8 cellular contexts compared by ENCODE assay signal in genomic region chr3:71064288-71064975, GRCh38.
DNase-seq lines count a peak whose midpoint lies in the region; ATAC-seq and TF ChIP-seq lines count a peak whose summit lies in the region.

No MANE protein-coding gene starts in this region.

- H3K27me3 ChIP-seq in brain microvascular endothelial cell (replicated peaks), result no peaks in the 10 kb centered on the region

- H3K27ac ChIP-seq in brain microvascular endothelial cell, result peak overlapping the region; percentile 86
- H3K27ac ChIP-seq in skin epidermis, result peak overlapping the region; percentile 43 to 96 (median 88)

- no peaks in the 10 kb centered on the region for H3K36me3 ChIP-seq in brain microvascular endothelial cell (replicated peaks)

- DNase-seq in SIG-M5 treated with dmso at 0.1 percent for 504 hours (lab: John Stamatoyannopoulos, UW; ENCODE audit: unreplicated experiment), result peak; percentile 68
- no peak for DNase-seq in SIG-M5 (lab: John Stamatoyannopoulos, UW)
- DNase-seq in HK-2 (ENCODE audit: unreplicated experiment), result peak; percentile 13
- peak; percentile 52 for DNase-seq in T1000 (lab: John Stamatoyannopoulos, UW)
- peak; percentile 41 for DNase-seq in brain microvascular endothelial cell
- DNase-seq in iPS-NIHi7 (ENCODE audit: extremely low spot score), result peak; percentile 50

- in situ Hi-C loops in brain microvascular endothelial cell (cut with HindIII; ENCODE audit: low pct_ligation_motif_present, low sequenced_read_pairs), result loop anchor here (25.0 kb wide), 1 partner anchor 527 kb away; no protein-coding TSS in a partner anchor

- peak overlapping the region; percentile 73 for H3K4me3 ChIP-seq in brain microvascular endothelial cell (ENCODE audit: low read depth, low read length)
- peak overlapping the region; percentile 56 to 74 (median 59) for H3K4me3 ChIP-seq in skin epidermis

- ATAC-seq in GM21717 (IDR thresholded peaks at IDR 0.05; ENCODE audit: unreplicated experiment), result no peak

- TF ChIP-seq CTCF in brain microvascular endothelial cell (IDR thresholded peaks at IDR 0.05; ENCODE audit: low read depth, low read length, missing control alignments), result peak; percentile 4
